ENCODE assay signal across 8 cellular contexts in genomic region chr1:16643476-16644178, GRCh38. TPM values are rescaled to one million over a fixed set of nuclear protein-coding genes. Genes with fewer than 3 reads are reported as not detected.
DNase-seq lines count a peak whose midpoint lies in the region; ATAC-seq and TF ChIP-seq lines count a peak whose summit lies in the region.
"Not testable (repeated sequence)": the region's sequence is repeated elsewhere in the genome, so short reads cannot be mapped to it uniquely, and the experiment has no call there.

No MANE protein-coding gene starts in this region.

- not testable (repeated sequence) for H3K4me1 Mint-ChIP-seq in activated CD4-positive, alpha-beta memory T cell treated with anti-CD3 and anti-CD28 coated beads for 36 hours (ENCODE audit: low read depth)

- H3K36me3 ChIP-seq in trophoblast cell (ENCODE audit: control insufficient read depth in 1 of 2, insufficient read depth in 2 of 2, low read length in 2 of 2); urinary bladder (ENCODE audit: insufficient read depth): not testable (repeated sequence)

- H3K27me3 Mint-ChIP-seq in activated CD4-positive, alpha-beta memory T cell treated with anti-CD3 and anti-CD28 coated beads for 36 hours, result not testable (repeated sequence)

- not testable (repeated sequence) for TF ChIP-seq POLR2A in NB4 (IDR thresholded peaks at IDR 0.05; ENCODE audit: extremely low read depth, insufficient read length)

- CTCF ChIA-PET in activated CD4-positive, alpha-beta memory T cell treated with anti-CD3 and anti-CD28 coated beads for 36 hours (lab: Charles Lee), result interaction anchor here (0.6 to 1.3 kb wide), 3 partner anchors 18 to 1153 kb away, joined by 4 to 5 read pairs (median 4); no protein-coding TSS in a partner anchor

- not testable (repeated sequence) for TF ChIP-seq CTCF in NB4 (IDR thresholded peaks at IDR 0.05; ENCODE audit: low read depth, low read length)

- H2AK5ac ChIP-seq in trophoblast cell (ENCODE audit: low read length), result peak overlapping the region; percentile 2

- H2AFZ ChIP-seq in trophoblast cell (ENCODE audit: insufficient read depth, low read length, poor library complexity), result peak overlapping the region; percentile 98

- POLR2A ChIA-PET in activated CD4-positive, alpha-beta memory T cell treated with anti-CD3 and anti-CD28 coated beads for 36 hours (lab: Charles Lee), result interaction anchor here (0.9 kb wide), 1 partner anchor 261 kb away, joined by 3 read pairs; no protein-coding TSS in a partner anchor

- H3K36me3 Mint-ChIP-seq in activated CD4-positive, alpha-beta memory T cell treated with anti-CD3 and anti-CD28 coated beads for 36 hours, result not testable (repeated sequence)

- intact Hi-C loops in activated CD4-positive, alpha-beta memory T cell treated with anti-CD3 and anti-CD28 coated beads for 36 hours (cut with micrococcal nuclease), result loop anchor here (1.0 kb wide), 1 partner anchor 30 kb away; the partner anchor contains the start of gene NBPF1

- DNase-seq in NB4 (ENCODE audit: low read depth), result peak; percentile 27
- DNase-seq in activated CD4-positive, alpha-beta memory T cell treated with anti-CD3 and anti-CD28 coated beads for 36 hours, result peak; percentile 33
- peak; percentile 32 for DNase-seq in dermis blood vessel endothelial cell
- DNase-seq in trophoblast cell, result peak in 1 of 2 donors; percentile 18

- H3K9me3 ChIP-seq in iPS-18c (ENCODE audit: control insufficient read depth, insufficient read depth, low read length); trophoblast cell (ENCODE audit: insufficient read depth, low read depth, low read length): not testable (repeated sequence)

- H4K12ac ChIP-seq in trophoblast cell (ENCODE audit: low read depth, low read length), result peak overlapping the region; percentile 95

- H3K4me2 ChIP-seq in trophoblast cell (ENCODE audit: low read length), result peak overlapping the region; percentile 82

- peak overlapping the region; percentile 99 for H4K8ac ChIP-seq in trophoblast cell (ENCODE audit: low read depth, low read length)

- H3K9ac ChIP-seq in trophoblast cell (ENCODE audit: low read length), result peak overlapping the region; percentile 91

- H3K79me2 ChIP-seq in trophoblast cell (ENCODE audit: control insufficient read depth, insufficient read depth, low read length, poor library complexity), result not testable (repeated sequence)

- H2BK120ac ChIP-seq in trophoblast cell (ENCODE audit: insufficient read depth, low read length, poor library complexity), result peak overlapping the region; percentile 88

- not testable (repeated sequence) for H3K27ac Mint-ChIP-seq in activated CD4-positive, alpha-beta memory T cell treated with anti-CD3 and anti-CD28 coated beads for 36 hours

- H2BK5ac ChIP-seq in trophoblast cell (ENCODE audit: low read depth, low read length, poor library complexity), result not testable (repeated sequence)

- ATAC-seq in GM18502 (IDR thresholded peaks at IDR 0.05; ENCODE audit: poor library complexity, unreplicated experiment) (peak; percentile 9), HG02970 (IDR thresholded peaks at IDR 0.05; ENCODE audit: low FRiP score, unreplicated experiment) (peak; percentile 6)

- H3K27ac ChIP-seq in trophoblast cell (ENCODE audit: low read depth, low read length); urinary bladder (ENCODE audit: low read depth): not testable (repeated sequence)

- H3K4me1 ChIP-seq in trophoblast cell (ENCODE audit: control insufficient read depth in 1 of 2, insufficient read depth in 2 of 2, low read length in 2 of 2), result peaks cover 13 to 15% of the 10 kb centered on the region in 2 experiments
- not testable (repeated sequence) for H3K4me1 ChIP-seq in urinary bladder (ENCODE audit: insufficient read depth)

- not testable (repeated sequence) for H2BK12ac ChIP-seq in trophoblast cell (ENCODE audit: low read length)

- not testable (repeated sequence) for H3K27me3 ChIP-seq in trophoblast cell (ENCODE audit: insufficient read depth, low read length)

- peak overlapping the region; percentile 88 for H3K18ac ChIP-seq in trophoblast cell (ENCODE audit: low read length)

- H3K4me3 Mint-ChIP-seq in activated CD4-positive, alpha-beta memory T cell treated with anti-CD3 and anti-CD28 coated beads for 36 hours, result not testable (repeated sequence)

- H3K14ac ChIP-seq in trophoblast cell (ENCODE audit: low read length), result peak overlapping the region; percentile 90

- not testable (repeated sequence) for H3K23ac ChIP-seq in trophoblast cell (ENCODE audit: low read length)

- H3K4ac ChIP-seq in trophoblast cell (ENCODE audit: low read depth, low read length), result peak overlapping the region; percentile 73

- not testable (repeated sequence) for H3K9me3 Mint-ChIP-seq in activated CD4-positive, alpha-beta memory T cell treated with anti-CD3 and anti-CD28 coated beads for 36 hours

- peak overlapping the region; percentile 88 for H4K91ac ChIP-seq in trophoblast cell (ENCODE audit: low read depth, low read length)

- not testable (repeated sequence) for H3K79me1 ChIP-seq in trophoblast cell (ENCODE audit: low read length)

- peak overlapping the region; percentile 79 for H3K4me3 ChIP-seq in NB4 (ENCODE audit: low read depth, low read length)
- H3K4me3 ChIP-seq in iPS-18c (ENCODE audit: insufficient read depth, low read depth, low read length), result peak overlapping the region; percentile 100
- H3K4me3 ChIP-seq in trophoblast cell (ENCODE audit: low read depth, low read length), result peak overlapping the region; percentile 91
- peak overlapping the region; percentile 73 for H3K4me3 ChIP-seq in urinary bladder (ENCODE audit: low read depth, low read length)

- WGBS in trophoblast cell (ENCODE audit: extremely low coverage, insufficient coverage, insufficient read length), result no CpG with 5 or more reads among the region's 11 CpGs
- 25% methylated on average over 11 of the region's 11 CpGs for WGBS in urinary bladder

RNA-seq across cellular contexts. Expression of gene RNU1-3, which starts 23.1 kb away (rescaled TPM):
- total RNA-seq in activated CD4-positive, alpha-beta memory T cell treated with anti-CD3 and anti-CD28 coated beads for 36 hours, result 1,000 to 10,000 TPM; 1,390 to 1,409 TPM
- total RNA-seq in dermis blood vessel endothelial cell, result under 0.01 TPM in 2 replicates
- polyA plus RNA-seq in trophoblast cell (2013), result not detected in 2 replicates
- under 0.01 TPM for total RNA-seq in urinary bladder
- not detected for polyA plus RNA-seq in urinary bladder

RNA-seq across cellular contexts. Expression of gene NBPF1, which starts 30.3 kb away (rescaled TPM):
- total RNA-seq in activated CD4-positive, alpha-beta memory T cell treated with anti-CD3 and anti-CD28 coated beads for 36 hours, result 1 to 10 TPM; 1.9 to 2.4 TPM
- total RNA-seq in dermis blood vessel endothelial cell, result 35.1 and 46.3 TPM in 2 replicates
- 10.5 and 10.8 TPM in 2 replicates for polyA plus RNA-seq in trophoblast cell (2013)
- 137 TPM for total RNA-seq in urinary bladder
- 22.9 TPM for polyA plus RNA-seq in urinary bladder

Comparison
In these comparisons a context has a peak if more than half of its experiments do, and no peak if none do; other contexts are left out.
1. RNA of gene RNU1-3, which starts 23.1 kb away (total RNA-seq): 1,390 to 1,409 TPM in activated CD4-positive, alpha-beta memory T cell treated with anti-CD3 and anti-CD28 coated beads for 36 hours; under 0.01 TPM in dermis blood vessel endothelial cell and under 0.01 TPM in urinary bladder (single experiment); every median in the first group is over 1,000 times any median in the second.
2. RNA of gene NBPF1, which starts 30.3 kb away (total RNA-seq): 137 TPM in urinary bladder (single experiment) and 35.1 to 46.3 TPM in dermis blood vessel endothelial cell; 1.9 to 2.4 TPM in activated CD4-positive, alpha-beta memory T cell treated with anti-CD3 and anti-CD28 coated beads for 36 hours; every median in the first group is over 10 times any median in the second.
3. Peak in every context shown above with its lines, with median percentiles within 50 percentile points of each other: H3K4me3 ChIP-seq.